11 cellular contexts compared by ENCODE assay signal in the genomic region with DNA sequence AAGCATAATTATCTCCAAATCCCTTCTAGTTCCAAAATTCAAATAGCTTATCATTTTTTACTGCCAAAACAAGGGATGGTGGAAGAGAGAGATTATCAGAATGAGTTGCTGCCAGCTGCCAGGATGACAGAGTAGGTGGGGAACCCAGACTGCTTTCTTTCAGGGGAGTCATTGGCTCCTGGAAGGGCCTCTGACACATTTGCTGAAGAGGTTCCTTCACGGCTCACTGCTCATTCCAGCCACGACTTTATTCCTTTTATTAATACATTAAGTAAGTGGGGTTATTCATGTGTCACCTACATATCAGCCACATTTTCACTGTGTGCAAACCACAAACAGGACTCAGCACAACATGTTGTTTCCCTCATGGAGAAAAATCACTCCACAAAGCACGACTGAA. TPM values are rescaled to one million over a fixed set of nuclear protein-coding genes. Genes with fewer than 3 reads are reported as not detected.
DNase-seq lines count a peak whose midpoint lies in the region; ATAC-seq and TF ChIP-seq lines count a peak whose summit lies in the region.
"Had no signal": no experiment of that assay in that cellular context is flagged by ENCODE, and none has a peak within 500 bp of the region (broad histone marks: within the 10 kb centered on the region; RNA-seq: fewer than 3 reads in every experiment).

No MANE protein-coding gene starts in this region.

- CTCF ChIA-PET in naive thymus-derived CD4-positive, alpha-beta T cell (lab: Charles Lee) = no interaction called here

- H3K36me3 ChIP-seq in MG63 = no peaks in the 10 kb centered on the region
- no peaks in the 10 kb centered on the region for H3K36me3 ChIP-seq in naive thymus-derived CD4-positive, alpha-beta T cell (ENCODE audit: control insufficient read depth in 2 of 3, insufficient read depth in 3 of 3, low read length in 3 of 3)

- no peaks in the 10 kb centered on the region for H3K9me3 ChIP-seq in MG63
- H3K9me3 ChIP-seq in naive thymus-derived CD4-positive, alpha-beta T cell (ENCODE audit: control insufficient read depth in 2 of 3, low read length in 3 of 3) = no peaks in the 10 kb centered on the region

- no peak overlapping the region for H3K27ac ChIP-seq in naive thymus-derived CD4-positive, alpha-beta T cell (ENCODE audit: low read depth, low read length)

- no peaks in the 10 kb centered on the region for H3K36me3 Mint-ChIP-seq in naive thymus-derived CD4-positive, alpha-beta T cell

- TF ChIP-seq CTCF in retinal pigment epithelial cell (conservative IDR thresholded peaks at IDR 0.05; ENCODE audit: low read depth, low read length) = no peak

- H3K4me1 Mint-ChIP-seq in naive thymus-derived CD4-positive, alpha-beta T cell = no peaks in the 10 kb centered on the region

- ATAC-seq in HG02642 (IDR thresholded peaks at IDR 0.05; ENCODE audit: poor library complexity, unreplicated experiment) = peak; percentile 63
- no peak for ATAC-seq in naive thymus-derived CD4-positive, alpha-beta T cell
- ATAC-seq: activated T-cell treated with anti-CD3 and anti-CD28 coated beads, Interleukin-2, amount 50 U/mL, for 4 hours had no signal

- H3K4me3 ChIP-seq in MG63 (no peak overlapping the region), retinal pigment epithelial cell (ENCODE audit: low read length) (no peak overlapping the region)
- H3K4me3 ChIP-seq in naive thymus-derived CD4-positive, alpha-beta T cell (ENCODE audit: low read length) = no peak overlapping the region

- intact Hi-C loops in naive thymus-derived CD4-positive, alpha-beta T cell (cut with micrococcal nuclease) = no loop called here

- DNase-seq in NCI-H82 (lab: John Stamatoyannopoulos, UW) (peak; percentile 27), NCI-H82 treated with DMSO at 0.1 percent for 48 hours (lab: John Stamatoyannopoulos, UW; ENCODE audit: unreplicated experiment) (no peak), MG63 (peak; percentile 59), retinal pigment epithelial cell (ENCODE audit: low read depth) (peak; percentile 78), NCI-H2196 (lab: John Stamatoyannopoulos, UW; ENCODE audit: unreplicated experiment) (no peak), NCI-H774 (lab: John Stamatoyannopoulos, UW) (no peak)
- DNase-seq in naive thymus-derived CD4-positive, alpha-beta T cell = no peak
- DNase-seq: activated T-cell treated with anti-CD3 and anti-CD28 coated beads, Interleukin-2, amount 50 U/mL, for 4 hours; NCI-H1417 treated with DMSO at 0.1 percent for 48 hours; small intestine had no signal

- POLR2A ChIA-PET in naive thymus-derived CD4-positive, alpha-beta T cell (lab: Charles Lee) = no interaction called here

- peaks cover 0 to 11% of the 10 kb centered on the region in 2 donors for H3K4me1 ChIP-seq in naive thymus-derived CD4-positive, alpha-beta T cell (ENCODE audit: control insufficient read depth in 2 of 2, insufficient read depth in 2 of 2, low read length in 2 of 2)

- peaks cover 8 to 51% (median 21%) of the 10 kb centered on the region in 5 donors for H3K27me3 Mint-ChIP-seq in naive thymus-derived CD4-positive, alpha-beta T cell

- no peak overlapping the region for H3K27ac Mint-ChIP-seq in naive thymus-derived CD4-positive, alpha-beta T cell

- H3K4me3 Mint-ChIP-seq in naive thymus-derived CD4-positive, alpha-beta T cell = no peak overlapping the region
- H3K4me3 Mint-ChIP-seq: activated T-cell treated with anti-CD3 and anti-CD28 coated beads, Interleukin-2, amount 50 U/mL, for 4 hours had no signal

- H3K27me3 ChIP-seq in MG63 = no peaks in the 10 kb centered on the region
- no peaks in the 10 kb centered on the region for H3K27me3 ChIP-seq in naive thymus-derived CD4-positive, alpha-beta T cell (ENCODE audit: control insufficient read depth in 2 of 2, insufficient read depth in 2 of 2, low read length in 2 of 2)

- H3K9me3 Mint-ChIP-seq in naive thymus-derived CD4-positive, alpha-beta T cell = no peaks in the 10 kb centered on the region
- H3K9me3 Mint-ChIP-seq: activated T-cell treated with anti-CD3 and anti-CD28 coated beads, Interleukin-2, amount 50 U/mL, for 4 hours had no signal

RNA-seq across cellular contexts. Expression of gene SMIM43, which starts 12.7 kb away (rescaled TPM):
- total RNA-seq in MG63 (2014; rRNA removed; shearing (Covaris generic); ENCODE audit: low replicate concordance) = 2.2 and 3.4 TPM in 2 replicates
- total RNA-seq in naive thymus-derived CD4-positive, alpha-beta T cell = not detected
- polyA plus RNA-seq in naive thymus-derived CD4-positive, alpha-beta T cell = not detected
- total RNA-seq: activated T-cell treated with anti-CD3 and anti-CD28 coated beads, Interleukin-2, amount 50 U/mL, for 4 hours had no signal

RNA-seq across cellular contexts. Expression of gene EXOSC9, which starts 23.5 kb away (rescaled TPM):
- total RNA-seq in MG63 (2014; rRNA removed; shearing (Covaris generic); ENCODE audit: low replicate concordance) = 69.5 and 76.5 TPM in 2 replicates
- 10 to 100 TPM; 37.5 to 55.0 (median 44.2) TPM for total RNA-seq in naive thymus-derived CD4-positive, alpha-beta T cell
- 10 to 100 TPM; 36.8 to 42.3 TPM for polyA plus RNA-seq in naive thymus-derived CD4-positive, alpha-beta T cell

RNA-seq across cellular contexts. Expression of gene CCNA2, which starts 46.1 kb away (rescaled TPM):
- 140 and 157 TPM in 2 replicates for total RNA-seq in MG63 (2014; rRNA removed; shearing (Covaris generic); ENCODE audit: low replicate concordance)
- 10 to 100 TPM in 1 of 5 experiments, 1 to 10 TPM in 2, under 1 TPM in 2; 0.24 to 63.7 (median 1.2) TPM for total RNA-seq in naive thymus-derived CD4-positive, alpha-beta T cell
- polyA plus RNA-seq in naive thymus-derived CD4-positive, alpha-beta T cell = under 1 TPM; 0.06 to 0.13 TPM

Comparison
In these comparisons a context has a peak if more than half of its experiments do, and no peak if none do; other contexts are left out.
1. DNase-seq: peak in NCI-H82 (single experiment), MG63 (single experiment) and retinal pigment epithelial cell (single experiment); none in NCI-H82 treated with DMSO at 0.1 percent for 48 hours (single experiment), NCI-H2196 (single experiment), naive thymus-derived CD4-positive, alpha-beta T cell (0 of 9) and NCI-H774 (single experiment).